ENCODE assay signal across 11 cellular contexts in the genomic region with DNA sequence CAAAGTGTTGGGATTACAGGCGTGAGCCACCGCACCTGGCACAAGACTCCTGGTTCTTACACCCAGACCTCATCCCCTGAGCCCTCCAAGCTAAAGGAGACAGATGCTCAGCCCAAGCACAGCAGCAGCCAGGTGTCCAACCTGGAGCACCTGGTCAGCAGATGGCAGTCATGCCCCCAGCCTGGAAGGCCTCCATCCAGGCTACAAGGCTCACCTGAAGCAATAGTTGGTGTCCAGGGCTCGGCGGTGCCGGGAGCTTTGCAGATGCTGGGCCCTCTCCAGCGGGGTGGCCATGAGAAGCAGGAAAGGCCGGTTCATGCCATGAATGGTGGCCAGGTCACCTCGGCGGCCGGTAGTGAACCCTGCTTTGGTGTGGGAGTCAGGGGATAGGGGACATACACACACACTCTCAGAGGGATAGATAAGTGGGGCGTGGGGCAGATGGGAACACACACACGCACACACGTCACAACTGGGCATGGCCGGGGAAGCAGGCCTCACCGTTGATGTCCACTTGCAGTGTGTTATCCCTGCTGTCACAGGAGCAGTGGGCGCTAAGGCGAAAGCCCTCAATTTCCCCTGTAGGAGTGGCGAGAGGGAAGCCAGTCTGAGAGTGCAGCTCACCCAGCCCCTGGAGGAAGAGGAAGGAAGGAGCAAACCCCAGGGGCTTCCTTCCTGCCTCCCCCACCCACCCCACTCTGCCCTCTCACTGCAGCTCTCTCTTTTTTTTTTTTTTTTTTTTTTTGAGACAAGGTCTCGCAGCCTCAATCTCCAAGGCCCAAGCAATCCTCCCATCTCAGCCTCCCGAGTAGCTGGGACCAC. TPM values are rescaled to one million over a fixed set of nuclear protein-coding genes. Genes with fewer than 3 reads are reported as not detected.
DNase-seq lines count a peak whose midpoint lies in the region; ATAC-seq and TF ChIP-seq lines count a peak whose summit lies in the region.
"Had no signal": no experiment of that assay in that cellular context is flagged by ENCODE, and none has a peak within 500 bp of the region (broad histone marks: within the 10 kb centered on the region; RNA-seq: fewer than 3 reads in every experiment).

No MANE protein-coding gene starts in this region.

- H3K36me3 Mint-ChIP-seq in IgD-negative memory B cell (peaks cover 6% of the 10 kb centered on the region), natural killer cell (peaks cover 6% of the 10 kb centered on the region), neural progenitor cell (no peaks in the 10 kb centered on the region)
- H3K36me3 Mint-ChIP-seq in activated naive CD8-positive, alpha-beta T cell treated with anti-CD3 and anti-CD28 coated beads for 36 hours = peaks cover 34% of the 10 kb centered on the region

- no peaks in the 10 kb centered on the region for H3K79me2 ChIP-seq in neural progenitor cell (ENCODE audit: low read depth)

- peak overlapping the region in 2 of 4 donors; percentile 75 to 90 for H3K4me3 Mint-ChIP-seq in IgD-negative memory B cell
- H3K4me3 Mint-ChIP-seq in activated naive CD8-positive, alpha-beta T cell treated with anti-CD3 and anti-CD28 coated beads for 36 hours = no peak overlapping the region
- H3K4me3 Mint-ChIP-seq in natural killer cell = peak overlapping the region; percentile 75
- H3K4me3 Mint-ChIP-seq in neural progenitor cell = no peak overlapping the region

- H3K9me3 Mint-ChIP-seq in IgD-negative memory B cell (no peaks in the 10 kb centered on the region), natural killer cell (no peaks in the 10 kb centered on the region), neural progenitor cell (no peaks in the 10 kb centered on the region)
- no peaks in the 10 kb centered on the region for H3K9me3 Mint-ChIP-seq in activated naive CD8-positive, alpha-beta T cell treated with anti-CD3 and anti-CD28 coated beads for 36 hours

- TF ChIP-seq CTCF in natural killer cell (IDR thresholded peaks at IDR 0.05) (no peak), neural progenitor cell (IDR thresholded peaks at IDR 0.05) (no peak), BE2C (IDR thresholded peaks at IDR 0.05; ENCODE audit: low read depth, low read length) (no peak)

- intact Hi-C loops in natural killer cell (cut with micrococcal nuclease) = no loop called here

- DNase-seq in NCI-H1417 (lab: John Stamatoyannopoulos, UW) (peak in 2 of 3 experiments; percentile 11 to 36), NCI-H1417 treated with DMSO at 0.1 percent for 48 hours (lab: John Stamatoyannopoulos, UW) (no peak), natural killer cell (no peak), neural progenitor cell (ENCODE audit: low spot score) (no peak), BE2C (no peak)
- DNase-seq in activated naive CD8-positive, alpha-beta T cell treated with anti-CD3 and anti-CD28 coated beads for 36 hours = no peak
- no peak for DNase-seq in stimulated activated CD4-positive, alpha-beta T cell treated with anti-CD3 and anti-CD28 coated beads, Interleukin-1b, Interleukin-23, amount 100 ng/mL, for 48 hours
- DNase-seq: 8988T, adrenal gland, NCI-H526 treated with DMSO at 0.1 percent for 48 hours had no signal

- no peaks in the 10 kb centered on the region for H3F3A ChIP-seq in neural progenitor cell (ENCODE audit: low read depth)

- H3K9me3 ChIP-seq in neural progenitor cell (ENCODE audit: low read depth) (no peaks in the 10 kb centered on the region), BE2C (no peaks in the 10 kb centered on the region)
- H3K9me3 ChIP-seq: adrenal gland had no signal

- H3K4me2 ChIP-seq in neural progenitor cell = no peak overlapping the region

- H3K9ac ChIP-seq in neural progenitor cell = no peak overlapping the region

- no peak overlapping the region for H2AFZ ChIP-seq in neural progenitor cell (replicated peaks)

- no peak overlapping the region for H3K27ac ChIP-seq in neural progenitor cell
- H3K27ac ChIP-seq: adrenal gland had no signal

- peaks cover 12 to 22% (median 21%) of the 10 kb centered on the region in 3 donors for H3K4me1 Mint-ChIP-seq in IgD-negative memory B cell
- peaks cover 33% of the 10 kb centered on the region for H3K4me1 Mint-ChIP-seq in activated naive CD8-positive, alpha-beta T cell treated with anti-CD3 and anti-CD28 coated beads for 36 hours
- H3K4me1 Mint-ChIP-seq in natural killer cell = peaks cover 52 to 59% of the 10 kb centered on the region in 2 donors
- H3K4me1 Mint-ChIP-seq in neural progenitor cell = no peaks in the 10 kb centered on the region

- H3K4me3 ChIP-seq in neural progenitor cell (no peak overlapping the region), BE2C (ENCODE audit: low read depth, low read length) (no peak overlapping the region)
- H3K4me3 ChIP-seq: adrenal gland had no signal

- H3K27me3 Mint-ChIP-seq in IgD-negative memory B cell (peaks cover 1% of the 10 kb centered on the region), natural killer cell (ENCODE audit: low read depth in 2 of 2) (no peaks in the 10 kb centered on the region), neural progenitor cell (ENCODE audit: insufficient read depth, low read depth) (peaks cover 2% of the 10 kb centered on the region)
- H3K27me3 Mint-ChIP-seq in activated naive CD8-positive, alpha-beta T cell treated with anti-CD3 and anti-CD28 coated beads for 36 hours = no peaks in the 10 kb centered on the region

- H3K4me1 ChIP-seq in neural progenitor cell (no peaks in the 10 kb centered on the region), BE2C (no peaks in the 10 kb centered on the region)
- H3K4me1 ChIP-seq: adrenal gland had no signal

- H3K27ac Mint-ChIP-seq in IgD-negative memory B cell (peak overlapping the region; percentile 63 to 88 (median 79)), natural killer cell (peak overlapping the region; percentile 75 to 76), neural progenitor cell (no peak overlapping the region)
- peak overlapping the region; percentile 31 for H3K27ac Mint-ChIP-seq in activated naive CD8-positive, alpha-beta T cell treated with anti-CD3 and anti-CD28 coated beads for 36 hours

- no peaks in the 10 kb centered on the region for H3K36me3 ChIP-seq in neural progenitor cell
- H3K36me3 ChIP-seq in BE2C = no peaks in the 10 kb centered on the region; the same call in 1 of the 2 replicates

- H4K20me1 ChIP-seq in neural progenitor cell (ENCODE audit: low read depth) = no peaks in the 10 kb centered on the region

- H3K27me3 ChIP-seq in neural progenitor cell = no peaks in the 10 kb centered on the region
- no peaks in the 10 kb centered on the region for H3K27me3 ChIP-seq in BE2C
- H3K27me3 ChIP-seq: adrenal gland had no signal

- peak; percentile 22 to 40 (median 31) for ATAC-seq in natural killer cell

RNA-seq across cellular contexts. Expression of gene TGFB1, which starts 11.8 kb away (rescaled TPM):
- 49.3 TPM for polyA plus RNA-seq in IgD-negative memory B cell
- total RNA-seq in activated naive CD8-positive, alpha-beta T cell treated with anti-CD3 and anti-CD28 coated beads for 36 hours = 100 to 1,000 TPM; 152 to 154 TPM
- total RNA-seq in natural killer cell (100 to 1,000 TPM; 682 to 761 (median 729) TPM), neural progenitor cell (ENCODE audit: low replicate concordance) (0.65 and 1.3 TPM in 2 replicates)
- 115 TPM for polyA plus RNA-seq in BE2C (2012; ENCODE audit: insufficient read depth, insufficient read length, low read depth)

RNA-seq across cellular contexts. Expression of gene B9D2, which starts 22.1 kb away (rescaled TPM):
- polyA plus RNA-seq in IgD-negative memory B cell = 10.5 TPM
- total RNA-seq in activated naive CD8-positive, alpha-beta T cell treated with anti-CD3 and anti-CD28 coated beads for 36 hours = 1 to 10 TPM; 6.4 to 8.1 TPM
- total RNA-seq in natural killer cell = 10 to 100 TPM; 18.1 to 22.2 (median 18.7) TPM
- 2.5 and 5.5 TPM in 2 replicates for total RNA-seq in neural progenitor cell (ENCODE audit: low replicate concordance)
- polyA plus RNA-seq in BE2C (2012; ENCODE audit: insufficient read depth, insufficient read length, low read depth) = 28.2 TPM

RNA-seq across cellular contexts. Expression of gene CCDC97, which starts 31.9 kb away (rescaled TPM):
- 34.5 TPM for polyA plus RNA-seq in IgD-negative memory B cell
- 10 to 100 TPM; 19.1 to 20.5 TPM for total RNA-seq in activated naive CD8-positive, alpha-beta T cell treated with anti-CD3 and anti-CD28 coated beads for 36 hours
- total RNA-seq in natural killer cell (10 to 100 TPM; 41.1 to 44.3 (median 44.0) TPM), neural progenitor cell (ENCODE audit: low replicate concordance) (14.1 and 19.1 TPM in 2 replicates)
- polyA plus RNA-seq in BE2C (2012; ENCODE audit: insufficient read depth, insufficient read length, low read depth) = 54.0 TPM

RNA-seq across cellular contexts. Expression of gene TMEM91, which starts 34.5 kb away (rescaled TPM):
- polyA plus RNA-seq in IgD-negative memory B cell = 1.8 TPM
- total RNA-seq in activated naive CD8-positive, alpha-beta T cell treated with anti-CD3 and anti-CD28 coated beads for 36 hours = 1 to 10 TPM; 4.0 to 4.5 TPM
- total RNA-seq in natural killer cell (10 to 100 TPM; 13.6 to 22.8 (median 20.8) TPM), neural progenitor cell (ENCODE audit: low replicate concordance) (4.5 and 10.7 TPM in 2 replicates)
- 3.7 TPM for polyA plus RNA-seq in BE2C (2012; ENCODE audit: insufficient read depth, insufficient read length, low read depth)

RNA-seq across cellular contexts. Expression of gene EXOSC5, which starts 55.3 kb away (rescaled TPM):
- 75.1 TPM for polyA plus RNA-seq in IgD-negative memory B cell
- 10 to 100 TPM; 43.5 to 44.6 TPM for total RNA-seq in activated naive CD8-positive, alpha-beta T cell treated with anti-CD3 and anti-CD28 coated beads for 36 hours
- total RNA-seq in natural killer cell (10 to 100 TPM in 1 of 3 donors, 1 to 10 TPM in 2; 9.0 to 11.6 (median 9.5) TPM), neural progenitor cell (ENCODE audit: low replicate concordance) (10.3 and 26.0 TPM in 2 replicates)
- 398 TPM for polyA plus RNA-seq in BE2C (2012; ENCODE audit: insufficient read depth, insufficient read length, low read depth)

Comparison
In these comparisons a context has a peak if more than half of its experiments do, and no peak if none do; other contexts are left out.
1. DNase-seq: peak in NCI-H1417 (2 of 3); none in NCI-H1417 treated with DMSO at 0.1 percent for 48 hours (single experiment), activated naive CD8-positive, alpha-beta T cell treated with anti-CD3 and anti-CD28 coated beads for 36 hours (single experiment), natural killer cell (single experiment), neural progenitor cell (single experiment), stimulated activated CD4-positive, alpha-beta T cell treated with anti-CD3 and anti-CD28 coated beads, Interleukin-1b, Interleukin-23, amount 100 ng/mL, for 48 hours (single experiment) and BE2C (single experiment).
2. RNA of gene TGFB1, which starts 11.8 kb away (total RNA-seq): 682 to 761 TPM in natural killer cell and 152 to 154 TPM in activated naive CD8-positive, alpha-beta T cell treated with anti-CD3 and anti-CD28 coated beads for 36 hours; 0.65 to 1.3 TPM in neural progenitor cell; every median in the first group is over 10 times any median in the second.